ENCODE assay signal across 17 cellular contexts in the genomic region with DNA sequence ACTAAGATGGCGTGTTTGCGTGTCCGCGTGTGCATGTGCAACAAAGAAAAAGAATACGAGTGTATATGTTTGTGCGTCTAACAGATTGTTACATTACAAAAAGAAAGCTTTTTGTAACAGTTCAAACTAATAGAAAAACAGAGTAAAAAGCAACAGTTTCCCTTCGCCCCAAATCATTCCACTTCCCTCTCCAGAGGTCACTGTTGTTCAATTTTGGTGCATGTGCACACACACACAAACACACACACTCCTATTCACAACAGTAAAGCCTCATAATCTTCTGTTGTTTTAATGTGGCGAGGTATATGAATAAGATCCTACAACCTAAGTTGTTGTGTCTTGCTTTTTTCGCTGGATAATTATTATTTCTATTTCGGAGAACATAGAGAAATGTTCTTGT.
DNase-seq lines count a peak whose midpoint lies in the region; ATAC-seq, FAIRE-seq and TF ChIP-seq lines count a peak whose summit lies in the region.
"Had no signal": no experiment of that assay in that cellular context is flagged by ENCODE, and none has a peak within 500 bp of the region (broad histone marks: within the 10 kb centered on the region; RNA-seq: fewer than 3 reads in every experiment).

No MANE protein-coding gene starts in this region.

- in situ Hi-C loops in HepG2 (cut with HindIII; ENCODE audit: extremely low pct_ligation_motif_present, low pct_unique_long_range_greater_than_20kb) = no loop called here

- no peak overlapping the region for H3K4me3 Mint-ChIP-seq in neural progenitor cell
- H3K4me3 Mint-ChIP-seq: B cell; CD8-positive, alpha-beta T cell had no signal

- H3K9ac ChIP-seq in HepG2 (ENCODE audit: insufficient read depth, low read depth, low read length) (no peak overlapping the region), PC-3 (ENCODE audit: low read length) (no peak overlapping the region), H1 (replicated peaks in 1 of 4; ENCODE audit: extremely low read depth in 1 of 4, low read depth in 3 of 4, low read length in 3 of 4) (no peak overlapping the region), neural progenitor cell (no peak overlapping the region)
- H3K9ac ChIP-seq: BLaER1 treated with 17β-estradiol and CSF1 and Interleukin-3, amounts not matched to agents 10 nM and 100 nM had no signal

- intact Hi-C loops in HepG2 (cut with micrococcal nuclease; ENCODE audit: unreplicated experiment) (no loop called here), right lobe of liver (cut with DNase I) (no loop called here), PC-3 (cut with micrococcal nuclease) (no loop called here)

- no peak for TF ChIP-seq RAD21 in HepG2 (CRISPR knock-in tag; IDR thresholded peaks at IDR 0.05)
- TF ChIP-seq RAD21 in H1 (IDR thresholded peaks at IDR 0.05 in 1 of 2, conservative IDR thresholded peaks at IDR 0.05 in 1 of 2; ENCODE audit: low read depth in 2 of 2, low read length in 2 of 2) = peak; percentile 25 to 28; a peak in 3 of 4 replicates

- no peak overlapping the region for H4K8ac ChIP-seq in H1 (ENCODE audit: extremely low read depth, insufficient read depth, low read length)

- no peak for TF ChIP-seq POLR2A in HepG2 (IDR thresholded peaks at IDR 0.05; ENCODE audit: insufficient read depth in 1 of 2, low read depth in 2 of 2, low read length in 2 of 2)
- TF ChIP-seq POLR2A in right lobe of liver (IDR thresholded peaks at IDR 0.05) = no peak
- no peak for TF ChIP-seq POLR2A in H1 (IDR thresholded peaks at IDR 0.05; ENCODE audit: control extremely low read depth in 1 of 2, low read depth in 2 of 2, low read length in 2 of 2)

- H3K4me3 ChIP-seq in HepG2 (replicated peaks in 1 of 3; ENCODE audit: insufficient read depth in 1 of 3, low read depth in 2 of 3, low read length in 3 of 3) = no peak overlapping the region
- no peak overlapping the region for H3K4me3 ChIP-seq in right lobe of liver
- H3K4me3 ChIP-seq in PC-3 (ENCODE audit: low read length) = no peak overlapping the region
- H3K4me3 ChIP-seq in H1 (ENCODE audit: extremely low read depth in 1 of 4, insufficient read depth in 2 of 4, low read depth in 3 of 4, low read length in 4 of 4) = no peak overlapping the region
- no peak overlapping the region for H3K4me3 ChIP-seq in neural progenitor cell
- H3K4me3 ChIP-seq: BLaER1 treated with 17β-estradiol and CSF1 and Interleukin-3, amounts not matched to agents 10 nM and 100 nM; HAP-1; K562 had no signal

- TF ChIP-seq CTCF in HepG2 (CRISPR knock-in tag; IDR thresholded peaks at IDR 0.05) = no peak
- no peak for TF ChIP-seq CTCF in right lobe of liver (IDR thresholded peaks at IDR 0.05)
- TF ChIP-seq CTCF in PC-3 (conservative IDR thresholded peaks at IDR 0.05; ENCODE audit: low read depth, low read length) = peak; percentile 38; the same call in 1 of the 2 replicates
- peak in 1 of 3 experiments; percentile 1; a peak in 1 of 4 replicates for TF ChIP-seq CTCF in H1 (IDR thresholded peaks at IDR 0.05; ENCODE audit: control extremely low read depth in 1 of 3, insufficient read depth in 1 of 3, low read depth in 1 of 3, low read length in 3 of 3)
- TF ChIP-seq CTCF in neural progenitor cell (IDR thresholded peaks at IDR 0.05) = peak; percentile 12

- H3K79me2 ChIP-seq in HepG2 (ENCODE audit: insufficient read depth, low read length) = no peaks in the 10 kb centered on the region
- H3K79me2 ChIP-seq in PC-3 (ENCODE audit: low read length) = no peaks in the 10 kb centered on the region
- H3K79me2 ChIP-seq in H1 (ENCODE audit: control insufficient read depth in 1 of 2, insufficient read depth in 2 of 2, low read length in 2 of 2) = no peaks in the 10 kb centered on the region
- no peaks in the 10 kb centered on the region for H3K79me2 ChIP-seq in neural progenitor cell (ENCODE audit: low read depth)

- no peak overlapping the region for H2BK15ac ChIP-seq in H1 (ENCODE audit: low read length)

- DNase-seq in HepG2 (ENCODE audit: low spot score) = no peak
- DNase-seq in right lobe of liver = no peak
- DNase-seq in PC-3 = no peak
- DNase-seq in H1 (ENCODE audit: low read depth in 1 of 2, low spot score in 2 of 2) = no peak
- DNase-seq in neural progenitor cell (ENCODE audit: low spot score) = no peak
- DNase-seq in NCI-H524 treated with DMSO at 0.1 percent for 48 hours (lab: John Stamatoyannopoulos, UW) = no peak
- no peak for DNase-seq in activated gamma-delta T cell (lab: John Stamatoyannopoulos, UW)
- no peak for DNase-seq in frontal cortex (ENCODE audit: low spot score in 2 of 2)
- DNase-seq: Calu3; CD8-positive, alpha-beta T cell; GDM1; IMR-90 had no signal

- no peaks in the 10 kb centered on the region for H3K36me3 Mint-ChIP-seq in neural progenitor cell
- H3K36me3 Mint-ChIP-seq: CD8-positive, alpha-beta T cell had no signal

- H3K4me1 Mint-ChIP-seq in neural progenitor cell = peaks cover 32% of the 10 kb centered on the region
- H3K4me1 Mint-ChIP-seq: B cell had no signal

- H4K20me1 ChIP-seq in HepG2 (ENCODE audit: insufficient read depth, low read length) (no peaks in the 10 kb centered on the region), PC-3 (ENCODE audit: low read length) (no peaks in the 10 kb centered on the region), H1 (replicated peaks in 1 of 2; ENCODE audit: control insufficient read depth in 1 of 2, insufficient read depth in 2 of 2, low read length in 2 of 2) (no peaks in the 10 kb centered on the region), neural progenitor cell (ENCODE audit: low read depth) (no peaks in the 10 kb centered on the region)
- H4K20me1 ChIP-seq: BLaER1 treated with 17β-estradiol and CSF1 and Interleukin-3, amounts not matched to agents 10 nM and 100 nM had no signal

- no peak overlapping the region for H3K27ac ChIP-seq in HepG2 (ENCODE audit: extremely low read length, insufficient read depth, low read length)
- H3K27ac ChIP-seq in right lobe of liver = no peak overlapping the region
- no peak overlapping the region for H3K27ac ChIP-seq in PC-3 (ENCODE audit: low read length)
- H3K27ac ChIP-seq in H1 (ENCODE audit: low read depth, low read length) = no peak overlapping the region
- no peak overlapping the region for H3K27ac ChIP-seq in neural progenitor cell
- H3K27ac ChIP-seq: BLaER1 treated with 17β-estradiol and CSF1 and Interleukin-3, amounts not matched to agents 10 nM and 100 nM; HL-60 had no signal

- no peak overlapping the region for H2BK5ac ChIP-seq in H1 (ENCODE audit: low read depth, low read length)

- TF ChIP-seq EP300 in HepG2 (IDR thresholded peaks at IDR 0.05; ENCODE audit: low read depth in 2 of 2, low read length in 2 of 2) (no peak), HepG2 (CRISPR knock-in tag; IDR thresholded peaks at IDR 0.05; ENCODE audit: borderline replicate concordance) (no peak), H1 (IDR thresholded peaks at IDR 0.05; ENCODE audit: borderline replicate concordance in 1 of 2, low read depth in 2 of 2, low read length in 2 of 2) (no peak)

- H3K14ac ChIP-seq in H1 (ENCODE audit: insufficient read length) = no peak overlapping the region

- H3K9me3 ChIP-seq in HepG2 (ENCODE audit: low read length) (no peaks in the 10 kb centered on the region), right lobe of liver (no peaks in the 10 kb centered on the region), PC-3 (ENCODE audit: low read length) (no peaks in the 10 kb centered on the region), H1 (ENCODE audit: insufficient read depth in 2 of 2, low read depth in 1 of 2, low read length in 1 of 2) (no peaks in the 10 kb centered on the region), neural progenitor cell (ENCODE audit: low read depth) (no peaks in the 10 kb centered on the region)
- H3K9me3 ChIP-seq: BLaER1 treated with 17β-estradiol and CSF1 and Interleukin-3, amounts not matched to agents 10 nM and 100 nM; HAP-1 had no signal

- H3K4me1 ChIP-seq in HepG2 (ENCODE audit: insufficient read depth, low read length) = no peaks in the 10 kb centered on the region
- no peaks in the 10 kb centered on the region for H3K4me1 ChIP-seq in right lobe of liver
- no peaks in the 10 kb centered on the region for H3K4me1 ChIP-seq in PC-3 (ENCODE audit: insufficient read depth, low read length)
- H3K4me1 ChIP-seq in H1 (replicated peaks in 1 of 4; ENCODE audit: control insufficient read depth in 3 of 4, insufficient read depth in 4 of 4, low read length in 3 of 4) = no peaks in the 10 kb centered on the region
- H3K4me1 ChIP-seq in neural progenitor cell = no peaks in the 10 kb centered on the region
- H3K4me1 ChIP-seq: BLaER1 treated with 17β-estradiol and CSF1 and Interleukin-3, amounts not matched to agents 10 nM and 100 nM; HAP-1 had no signal

- H3K23me2 ChIP-seq in H1 (ENCODE audit: low read depth, low read length) = no peaks in the 10 kb centered on the region

- H2BK20ac ChIP-seq in H1 (ENCODE audit: low read length) = no peak overlapping the region

- no peak overlapping the region for H3K56ac ChIP-seq in H1 (replicated peaks; ENCODE audit: insufficient read length, low read depth, low read length)

- H2AFZ ChIP-seq in HepG2 (ENCODE audit: low read length) = no peak overlapping the region
- no peak overlapping the region for H2AFZ ChIP-seq in PC-3 (ENCODE audit: low read length)
- no peak overlapping the region for H2AFZ ChIP-seq in H1 (ENCODE audit: low read length)
- H2AFZ ChIP-seq in neural progenitor cell (replicated peaks) = no peak overlapping the region

- no peaks in the 10 kb centered on the region for H3K79me1 ChIP-seq in H1 (ENCODE audit: low read depth, low read length)

- no peak overlapping the region for H3K23ac ChIP-seq in H1 (ENCODE audit: insufficient read length)

- no peaks in the 10 kb centered on the region for H3K9me2 ChIP-seq in PC-3 (replicated peaks; ENCODE audit: low read length)

- no peak overlapping the region for H3K4ac ChIP-seq in H1 (replicated peaks; ENCODE audit: insufficient read length, low read depth, low read length)

- H2BK12ac ChIP-seq in H1 (ENCODE audit: low read depth, low read length) = no peak overlapping the region

- H4K5ac ChIP-seq in H1 (ENCODE audit: insufficient read length, low read depth, low read length) = no peak overlapping the region

- CTCF ChIA-PET in HepG2 (lab: Yijun Ruan, JAX; ENCODE audit: low intra/inter-chr PET ratio, low total read pairs) (no interaction called here), PC-3 (lab: Charles Lee) (interaction anchor here (0.6 kb wide), 1 partner anchor 223 kb away, joined by 3 read pairs; no protein-coding TSS in a partner anchor), H1 (lab: Charles Lee; ENCODE audit: partially characterized antibody) (no interaction called here)

- no peaks in the 10 kb centered on the region for H3K27me3 Mint-ChIP-seq in neural progenitor cell (ENCODE audit: insufficient read depth, low read depth)
- H3K27me3 Mint-ChIP-seq: B cell had no signal

- H3K18ac ChIP-seq in H1 (ENCODE audit: extremely low read depth, low read length) = no peak overlapping the region

- H2BK120ac ChIP-seq in H1 (replicated peaks; ENCODE audit: low read depth, low read length) = no peak overlapping the region

- FAIRE-seq in HepG2 (lab: Jason Lieb, UNC) (no peak), H1 (lab: Jason Lieb, UNC) (no peak), frontal cortex (lab: Jason Lieb, UNC) (no peak)
- FAIRE-seq: K562 had no signal

- no peaks in the 10 kb centered on the region for H3K36me3 ChIP-seq in HepG2 (replicated peaks in 1 of 2; ENCODE audit: control insufficient read depth in 1 of 2, insufficient read depth in 2 of 2, low read length in 2 of 2)
- no peaks in the 10 kb centered on the region for H3K36me3 ChIP-seq in right lobe of liver
- no peaks in the 10 kb centered on the region for H3K36me3 ChIP-seq in PC-3 (ENCODE audit: low read depth, low read length)
- H3K36me3 ChIP-seq in H1 (ENCODE audit: control insufficient read depth in 2 of 4, insufficient read depth in 4 of 4, low read length in 3 of 4) = no peaks in the 10 kb centered on the region
- H3K36me3 ChIP-seq in neural progenitor cell = no peaks in the 10 kb centered on the region
- H3K36me3 ChIP-seq: BLaER1 treated with 17β-estradiol and CSF1 and Interleukin-3, amounts not matched to agents 10 nM and 100 nM; HAP-1 had no signal

- H2AK5ac ChIP-seq in H1 (ENCODE audit: low read depth, low read length) = no peak overlapping the region

- H3F3A ChIP-seq in PC-3 (ENCODE audit: low read length, unreplicated experiment) = no peaks in the 10 kb centered on the region
- no peaks in the 10 kb centered on the region for H3F3A ChIP-seq in neural progenitor cell (ENCODE audit: low read depth)

- H3K27ac Mint-ChIP-seq in neural progenitor cell = no peak overlapping the region
- H3K27ac Mint-ChIP-seq: B cell; CD8-positive, alpha-beta T cell had no signal

- H3K27me3 ChIP-seq in HepG2 (ENCODE audit: control insufficient read depth in 1 of 2, insufficient read depth in 2 of 2, low read length in 2 of 2) (no peaks in the 10 kb centered on the region), right lobe of liver (no peaks in the 10 kb centered on the region), PC-3 (ENCODE audit: low read length) (no peaks in the 10 kb centered on the region), H1 (replicated peaks in 1 of 4; ENCODE audit: control insufficient read depth in 3 of 4, extremely low read depth in 1 of 4, insufficient read depth in 3 of 4, low read length in 3 of 4) (no peaks in the 10 kb centered on the region), neural progenitor cell (no peaks in the 10 kb centered on the region)
- H3K27me3 ChIP-seq: BLaER1 treated with 17β-estradiol and CSF1 and Interleukin-3, amounts not matched to agents 10 nM and 100 nM had no signal

- H3K4me2 ChIP-seq in HepG2 (ENCODE audit: low read depth, low read length) (no peak overlapping the region), PC-3 (ENCODE audit: low read length) (no peak overlapping the region), H1 (ENCODE audit: insufficient read depth in 1 of 2, low read depth in 2 of 2, low read length in 2 of 2) (no peak overlapping the region), neural progenitor cell (no peak overlapping the region)
- H3K4me2 ChIP-seq: BLaER1 treated with 17β-estradiol and CSF1 and Interleukin-3, amounts not matched to agents 10 nM and 100 nM had no signal

- ATAC-seq in HepG2 (no peak), right lobe of liver (no peak), PC-3 (no peak)
- ATAC-seq: CD8-positive, alpha-beta T cell; K562 had no signal

- POLR2A ChIA-PET in HepG2 (lab: Yijun Ruan, JAX) = no interaction called here
- POLR2A ChIA-PET in PC-3 (lab: Charles Lee; ENCODE audit: unreplicated experiment) = no interaction called here
- POLR2A ChIA-PET in H1 (lab: Charles Lee; ENCODE audit: partially characterized antibody) = no interaction called here

- no TSS peak for BruUV-seq in HepG2 (replicated peaks; lab: Mats Ljungman, UMichigan)
- BruUV-seq in PC-3 (replicated peaks; lab: Mats Ljungman, UMichigan) = no TSS peak

- WGBS in HepG2 (ENCODE audit: low lambda C conversion rate) = 42% methylated on average over 10 of the region's 10 CpGs
- WGBS in right lobe of liver (ENCODE audit: insufficient coverage, low coverage, low lambda C conversion rate, missing lambda C conversion rate) = 60% methylated on average over 10 of the region's 10 CpGs
- WGBS in H1 (ENCODE audit: extremely low coverage in 1 of 2, insufficient coverage in 1 of 2, insufficient read length in 1 of 2, insufficient replicate concordance in 2 of 2, low coverage in 1 of 2, low lambda C conversion rate in 2 of 2, missing lambda C conversion rate in 1 of 2), 2 experiments = 93% methylated on average over 10 of the region's 10 CpGs; no CpG with 5 or more reads in 1 of the 2 experiments

- no peaks in the 10 kb centered on the region for H3K9me3 Mint-ChIP-seq in neural progenitor cell
- H3K9me3 Mint-ChIP-seq: CD8-positive, alpha-beta T cell had no signal

- no peak overlapping the region for H4K91ac ChIP-seq in H1 (replicated peaks; ENCODE audit: insufficient read length, low read length)

Comparison
In these comparisons a context has a peak if more than half of its experiments do, and no peak if none do; other contexts are left out.
1. CTCF ChIP-seq: peak in PC-3 (single experiment) and neural progenitor cell (single experiment); none in HepG2 (single experiment) and right lobe of liver (0 of 4).